ENCODE assay signal across 19 cellular contexts in the genomic region with DNA sequence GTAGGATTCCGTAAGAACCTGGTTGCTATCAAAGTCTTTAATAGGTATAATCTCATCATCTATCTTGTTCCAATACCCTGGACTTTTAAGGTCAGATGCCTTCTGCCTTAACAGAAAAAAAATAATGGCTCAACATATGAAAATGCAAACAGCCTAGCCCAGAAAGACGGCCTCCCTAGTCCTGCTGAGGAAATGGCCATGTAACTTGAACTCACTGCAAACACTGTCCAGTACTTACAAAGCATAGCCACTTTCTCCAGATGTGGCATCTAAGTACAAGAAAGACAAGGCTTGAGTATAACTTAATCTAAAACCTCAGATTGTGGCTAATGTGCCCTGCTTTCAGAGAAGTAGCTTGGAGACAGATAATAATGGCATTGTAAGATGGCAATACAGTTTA. TPM values are rescaled to one million over a fixed set of nuclear protein-coding genes. Genes with fewer than 3 reads are reported as not detected.
DNase-seq lines count a peak whose midpoint lies in the region; ATAC-seq and TF ChIP-seq lines count a peak whose summit lies in the region.
"Had no signal": no experiment of that assay in that cellular context is flagged by ENCODE, and none has a peak within 500 bp of the region (broad histone marks: within the 10 kb centered on the region; RNA-seq: fewer than 3 reads in every experiment).

No MANE protein-coding gene starts in this region.

- no peak overlapping the region for H4K5ac ChIP-seq in IMR-90 (ENCODE audit: low read depth, low read length)

- H2BK15ac ChIP-seq in IMR-90 (ENCODE audit: low read depth, low read length), result no peak overlapping the region

- no peak overlapping the region for H2AK9ac ChIP-seq in IMR-90 (replicated peaks; ENCODE audit: low read depth, low read length, poor library complexity)

- peak overlapping the region; percentile 71 for H2BK5ac ChIP-seq in IMR-90 (ENCODE audit: low read depth, low read length, poor library complexity, severe bottlenecking)

- CTCF ChIA-PET in IMR-90 (lab: Yijun Ruan, JAX) (no interaction called here), mammary epithelial cell (lab: Charles Lee; ENCODE audit: low non-redundant PET) (no interaction called here)

- H3K9me3 Mint-ChIP-seq in chondrocyte (ENCODE audit: low read depth), result no peaks in the 10 kb centered on the region
- H3K9me3 Mint-ChIP-seq: CD4-positive, CD25-positive, alpha-beta regulatory T cell; CD8-positive, alpha-beta memory T cell had no signal

- H3K9ac ChIP-seq in IMR-90 (ENCODE audit: low read depth, low read length) (no peak overlapping the region), smooth muscle cell (ENCODE audit: low read depth) (no peak overlapping the region), mammary epithelial cell (ENCODE audit: insufficient read depth, low read length) (no peak overlapping the region)
- H3K9ac ChIP-seq: GM23248 had no signal

- peaks cover 2% of the 10 kb centered on the region; the same call in 1 of the 2 replicates for H3K36me3 ChIP-seq in IMR-90 (ENCODE audit: control insufficient read depth, insufficient read depth, low read length)
- no peaks in the 10 kb centered on the region for H3K36me3 ChIP-seq in smooth muscle cell (ENCODE audit: low read depth)
- no peaks in the 10 kb centered on the region for H3K36me3 ChIP-seq in mammary epithelial cell (ENCODE audit: insufficient read depth, low read length)
- H3K36me3 ChIP-seq: BE2C had no signal

- peaks cover 21 to 57% of the 10 kb centered on the region in 2 experiments for H3K79me1 ChIP-seq in IMR-90 (ENCODE audit: low read depth in 1 of 2, low read length in 2 of 2)

- intact Hi-C loops in IMR-90 (cut with micrococcal nuclease) (no loop called here), mammary epithelial cell (cut with micrococcal nuclease) (no loop called here)

- no peak for TF ChIP-seq CTCF in IMR-90 (conservative IDR thresholded peaks at IDR 0.05; ENCODE audit: low read depth, low read length)
- TF ChIP-seq CTCF in chondrocyte (IDR thresholded peaks at IDR 0.05), result no peak
- no peak for TF ChIP-seq CTCF in fibroblast of villous mesenchyme (IDR thresholded peaks at IDR 0.05; ENCODE audit: insufficient read depth, low read depth, low read length)
- TF ChIP-seq CTCF in smooth muscle cell (IDR thresholded peaks at IDR 0.05; ENCODE audit: borderline replicate concordance, insufficient read depth, poor library complexity, severe bottlenecking), result no peak
- TF ChIP-seq CTCF in mammary epithelial cell (conservative IDR thresholded peaks at IDR 0.05 in 1 of 2, IDR thresholded peaks at IDR 0.05 in 1 of 2; ENCODE audit: extremely low read depth in 1 of 2, insufficient read depth in 1 of 2, low read depth in 1 of 2, low read length in 2 of 2), result no peak

- peaks cover under 1% of the 10 kb centered on the region for H3K36me3 Mint-ChIP-seq in chondrocyte (ENCODE audit: low read depth)

- no peak overlapping the region for H2BK120ac ChIP-seq in IMR-90 (ENCODE audit: low read depth, low read length)

- H3K27ac Mint-ChIP-seq in chondrocyte (ENCODE audit: unreplicated experiment), result peak overlapping the region; percentile 54
- H3K27ac Mint-ChIP-seq: CD4-positive, CD25-positive, alpha-beta regulatory T cell had no signal

- peak; percentile 79 for ATAC-seq in IMR-90 (ENCODE audit: low read depth)

- H3K56ac ChIP-seq in IMR-90 (ENCODE audit: extremely low read depth, insufficient read depth, low read length), result no peak overlapping the region; the same call in 1 of the 2 replicates

- H3K9me3 ChIP-seq in IMR-90 (ENCODE audit: control insufficient read depth, insufficient read depth, low read length) (no peaks in the 10 kb centered on the region), smooth muscle cell (replicated peaks; ENCODE audit: low read depth) (no peaks in the 10 kb centered on the region), mammary epithelial cell (replicated peaks; ENCODE audit: insufficient read depth, low read length) (no peaks in the 10 kb centered on the region)
- H3K9me3 ChIP-seq: BE2C had no signal

- H2AFZ ChIP-seq in IMR-90 (replicated peaks; ENCODE audit: low read length, poor library complexity) (no peak overlapping the region), smooth muscle cell (ENCODE audit: low read depth) (no peak overlapping the region), mammary epithelial cell (ENCODE audit: low read depth, low read length) (no peak overlapping the region)
- H2AFZ ChIP-seq: GM23248 had no signal

- no peak overlapping the region for H3K4ac ChIP-seq in IMR-90 (ENCODE audit: low read depth, low read length)

- peaks cover 7% of the 10 kb centered on the region for H3K4me1 Mint-ChIP-seq in chondrocyte (ENCODE audit: low read depth)

- no peak overlapping the region for H3K4me3 Mint-ChIP-seq in chondrocyte (ENCODE audit: unreplicated experiment)
- H3K4me3 Mint-ChIP-seq: CD4-positive, CD25-positive, alpha-beta regulatory T cell; CD8-positive, alpha-beta memory T cell had no signal

- H3K4me1 ChIP-seq in IMR-90 (ENCODE audit: control insufficient read depth, insufficient read depth, low read length), result peaks cover 12% of the 10 kb centered on the region
- H3K4me1 ChIP-seq in smooth muscle cell (ENCODE audit: low read depth), result no peaks in the 10 kb centered on the region
- no peaks in the 10 kb centered on the region for H3K4me1 ChIP-seq in mammary epithelial cell (ENCODE audit: insufficient read depth, low read length)
- H3K4me1 ChIP-seq: BE2C had no signal

- no peak overlapping the region for H4K91ac ChIP-seq in IMR-90 (ENCODE audit: insufficient read depth, low read depth, low read length)

- in situ Hi-C loops in IMR-90 (cut with MboI; ENCODE audit: low sequenced_read_pairs), result no loop called here
- in situ Hi-C loops in mammary epithelial cell (cut with MboI; ENCODE audit: low sequenced_read_pairs in 2 of 2), result no loop called here

- no peak for TF ChIP-seq POLR2A in IMR-90 (IDR thresholded peaks at IDR 0.05; ENCODE audit: low read depth, low read length)

- H3K4me2 ChIP-seq in IMR-90 (ENCODE audit: low read depth, low read length), result peak overlapping the region; percentile 39; the same call in 1 of the 2 replicates
- H3K4me2 ChIP-seq in smooth muscle cell, result no peak overlapping the region
- no peak overlapping the region for H3K4me2 ChIP-seq in mammary epithelial cell (ENCODE audit: insufficient read depth, low read depth, low read length)

- peaks cover 15% of the 10 kb centered on the region; the same call in 1 of the 2 replicates for H4K20me1 ChIP-seq in IMR-90 (ENCODE audit: insufficient read depth, low read length)
- H4K20me1 ChIP-seq in smooth muscle cell (ENCODE audit: low read depth), result peaks cover 79% of the 10 kb centered on the region
- H4K20me1 ChIP-seq in mammary epithelial cell (ENCODE audit: insufficient read depth, low read length), result no peaks in the 10 kb centered on the region

- H3K9me1 ChIP-seq in IMR-90 (ENCODE audit: insufficient read depth, low read length), result peaks cover 8% of the 10 kb centered on the region

- no peak overlapping the region; the same call in 1 of the 2 replicates for H3K18ac ChIP-seq in IMR-90 (ENCODE audit: low read depth, low read length)

- H3K79me2 ChIP-seq in smooth muscle cell (ENCODE audit: low read depth) (peaks cover 39% of the 10 kb centered on the region), mammary epithelial cell (ENCODE audit: insufficient read depth, low read length) (peaks cover 11% of the 10 kb centered on the region)

- WGBS in IMR-90 (ENCODE audit: extremely low coverage in 2 of 2, insufficient read length in 1 of 2), 2 experiments, result no CpG with 5 or more reads among the region's 2 CpGs
- 98% methylated on average over 2 of the region's 2 CpGs for WGBS in smooth muscle cell (ENCODE audit: low lambda C conversion rate)
- WGBS in mammary epithelial cell (ENCODE audit: low coverage, missing lambda C conversion rate), result 97% methylated on average over 2 of the region's 2 CpGs

- H3K14ac ChIP-seq in IMR-90 (replicated peaks; ENCODE audit: low read depth, low read length), result no peak overlapping the region

- dilution Hi-C loops in IMR-90 (cut with HindIII; ENCODE audit: low sequenced_read_pairs, unreplicated experiment), result no loop called here
- dilution Hi-C loops in mammary epithelial cell (cut with HindIII; ENCODE audit: low sequenced_read_pairs), result no loop called here

- POLR2A ChIA-PET in IMR-90 (lab: Charles Lee; ENCODE audit: unreplicated experiment), result interaction anchor here (0.7 kb wide), 1 partner anchor 81 kb away, joined by 7 read pairs; no protein-coding TSS in a partner anchor

- H4K8ac ChIP-seq in IMR-90 (ENCODE audit: low read depth in 2 of 2, low read length in 2 of 2), result no peak overlapping the region

- no peak for TF ChIP-seq RAD21 in IMR-90 (IDR thresholded peaks at IDR 0.05; ENCODE audit: low read length)

- no peak overlapping the region for H2AK5ac ChIP-seq in IMR-90 (ENCODE audit: low read depth, low read length)

- no peak overlapping the region for H2BK20ac ChIP-seq in IMR-90 (ENCODE audit: low read depth, low read length)

- H3K23ac ChIP-seq in IMR-90 (ENCODE audit: low read depth, low read length), result no peak overlapping the region

- H3K27me3 ChIP-seq in IMR-90 (ENCODE audit: control insufficient read depth, insufficient read depth, low read length) (no peaks in the 10 kb centered on the region), smooth muscle cell (ENCODE audit: low read depth) (no peaks in the 10 kb centered on the region), mammary epithelial cell (ENCODE audit: insufficient read depth, low read length) (no peaks in the 10 kb centered on the region)
- H3K27me3 ChIP-seq: BE2C had no signal

- BruUV-seq in IMR-90 (replicated peaks; lab: Mats Ljungman, UMichigan) (no TSS peak), mammary epithelial cell (replicated peaks; lab: Mats Ljungman, UMichigan) (no TSS peak)

- no peaks in the 10 kb centered on the region for H3F3A ChIP-seq in smooth muscle cell (ENCODE audit: low read depth)

- DNase-seq in IMR-90, result peak; percentile 65
- no peak for DNase-seq in chondrocyte (ENCODE audit: low spot score)
- DNase-seq in fibroblast of villous mesenchyme (ENCODE audit: low read depth), result peak; percentile 73
- DNase-seq in HuH-7.5 (ENCODE audit: low spot score), result no peak
- DNase-seq in NCI-H2081 treated with DMSO at 0.1 percent for 48 hours (lab: John Stamatoyannopoulos, UW), result no peak
- no peak for DNase-seq in smooth muscle cell (lab: John Stamatoyannopoulos, UW; ENCODE audit: unreplicated experiment)
- no peak for DNase-seq in mammary epithelial cell
- DNase-seq: BE2C; C1 segment of cervical spinal cord; CD4-positive, CD25-positive, alpha-beta regulatory T cell; CD8-positive, alpha-beta memory T cell; COR-L47; DMS 273 treated with DMSO at 0.1 percent for 48 hours; DMS53; DND-41; GM23248; HCEC 1CT had no signal

- H3K4me3 ChIP-seq in IMR-90 (ENCODE audit: insufficient read depth, low read depth, low read length), result no peak overlapping the region
- no peak overlapping the region for H3K4me3 ChIP-seq in fibroblast of villous mesenchyme (ENCODE audit: low read depth, low read length)
- H3K4me3 ChIP-seq in smooth muscle cell, result no peak overlapping the region
- no peak overlapping the region for H3K4me3 ChIP-seq in mammary epithelial cell (replicated peaks in 1 of 3; ENCODE audit: insufficient read depth in 1 of 3, low read depth in 2 of 3, low read length in 3 of 3)
- H3K4me3 ChIP-seq: GM23248 had no signal

- no peaks in the 10 kb centered on the region for H3K27me3 Mint-ChIP-seq in chondrocyte (ENCODE audit: low read depth)
- H3K27me3 Mint-ChIP-seq: CD4-positive, CD25-positive, alpha-beta regulatory T cell; CD8-positive, alpha-beta memory T cell had no signal

- H3K27ac ChIP-seq in IMR-90 (ENCODE audit: insufficient read depth, low read length) (0 out of 2 replicates have a peak overlapping the region, but pooled peaks have one; percentile 14), smooth muscle cell (ENCODE audit: low read depth) (no peak overlapping the region), mammary epithelial cell (ENCODE audit: insufficient read depth, low read depth, low read length) (no peak overlapping the region)
- H3K27ac ChIP-seq: GM23248 had no signal

RNA-seq across cellular contexts. Expression of a gene that starts 26.5 kb away (rescaled TPM):
- total RNA-seq in IMR-90 (2012; rRNA removed), result 18.6 and 22.8 TPM in 2 replicates
- 10.1 and 11.0 TPM in 2 replicates for polyA plus RNA-seq in IMR-90 (2012; rRNA removed)
- 3.7 and 4.8 TPM in 2 replicates for polyA plus RNA-seq in IMR-90 (2012; cell fraction: cytosol; rRNA removed)
- polyA plus RNA-seq in IMR-90 (2012; cell fraction: nucleus; rRNA removed; ENCODE audit: low replicate concordance), result 2.7 and 11.3 TPM in 2 replicates
- total RNA-seq in chondrocyte, result 9.8 to 12.3 TPM (median 10.8 TPM) in 3 replicates
- total RNA-seq in fibroblast of villous mesenchyme, result 10.3 and 19.0 TPM in 2 replicates
- total RNA-seq in smooth muscle cell, result 17.2 and 24.2 TPM in 2 replicates
- 11.8 TPM in 2 replicates for polyA plus RNA-seq in smooth muscle cell
- total RNA-seq in mammary epithelial cell, result 10 to 100 TPM; 13.4 to 15.0 TPM
- polyA plus RNA-seq in mammary epithelial cell, result 15.5 TPM
- 43.8 TPM for polyA minus RNA-seq in mammary epithelial cell

RNA-seq across cellular contexts. Expression of a gene that starts 26.5 kb away (rescaled TPM):
- total RNA-seq in IMR-90 (2012; rRNA removed) (3.6 and 3.8 TPM in 2 replicates), chondrocyte (4.5 to 6.3 TPM (median 5.8 TPM) in 3 replicates), fibroblast of villous mesenchyme (4.2 and 4.3 TPM in 2 replicates), smooth muscle cell (3.4 and 4.9 TPM in 2 replicates), mammary epithelial cell (1 to 10 TPM; 4.8 to 5.6 TPM)
- polyA plus RNA-seq in IMR-90 (2012; rRNA removed) (4.8 and 4.9 TPM in 2 replicates), smooth muscle cell (8.1 and 9.0 TPM in 2 replicates), mammary epithelial cell (3.5 TPM)
- 2.7 and 3.9 TPM in 2 replicates for polyA plus RNA-seq in IMR-90 (2012; cell fraction: cytosol; rRNA removed)
- polyA plus RNA-seq in IMR-90 (2012; cell fraction: nucleus; rRNA removed; ENCODE audit: low replicate concordance), result 3.6 and 6.0 TPM in 2 replicates
- polyA minus RNA-seq in mammary epithelial cell, result 6.9 TPM

RNA-seq across cellular contexts. Expression of a gene that starts 40.2 kb away (rescaled TPM):
- total RNA-seq in IMR-90 (2012; rRNA removed), result 1.4 TPM in 2 replicates
- polyA plus RNA-seq in IMR-90 (2012; rRNA removed), result 3.2 and 3.7 TPM in 2 replicates
- polyA plus RNA-seq in IMR-90 (2012; cell fraction: cytosol; rRNA removed), result 3.2 and 5.4 TPM in 2 replicates
- 5.6 and 11.2 TPM in 2 replicates for polyA plus RNA-seq in IMR-90 (2012; cell fraction: nucleus; rRNA removed; ENCODE audit: low replicate concordance)
- total RNA-seq in chondrocyte, result 6.4 to 9.3 TPM (median 8.1 TPM) in 3 replicates
- total RNA-seq in fibroblast of villous mesenchyme, result 10.3 and 13.8 TPM in 2 replicates
- total RNA-seq in smooth muscle cell, result 3.6 and 6.9 TPM in 2 replicates
- 6.1 and 9.0 TPM in 2 replicates for polyA plus RNA-seq in smooth muscle cell
- total RNA-seq in mammary epithelial cell, result 10 to 100 TPM in 1 of 2 donors, 1 to 10 TPM in 1; 7.7 to 16.3 TPM
- 2.6 TPM for polyA plus RNA-seq in mammary epithelial cell
- 3.3 TPM for polyA minus RNA-seq in mammary epithelial cell

RNA-seq across cellular contexts. Expression of a gene that starts 48.6 kb away (rescaled TPM):
- total RNA-seq in IMR-90 (2012; rRNA removed) (not detected in 2 replicates), chondrocyte (not detected in 3 replicates), fibroblast of villous mesenchyme (not detected in 2 replicates), smooth muscle cell (not detected in 2 replicates), mammary epithelial cell (not detected)
- polyA plus RNA-seq in IMR-90 (2012; rRNA removed) (not detected in 2 replicates), smooth muscle cell (not detected in 2 replicates), mammary epithelial cell (not detected)
- not detected in 2 replicates for polyA plus RNA-seq in IMR-90 (2012; cell fraction: cytosol; rRNA removed)
- polyA plus RNA-seq in IMR-90 (2012; cell fraction: nucleus; rRNA removed; ENCODE audit: low replicate concordance), result not detected in 2 replicates
- polyA minus RNA-seq in mammary epithelial cell, result not detected
- total RNA-seq: A172; CD8-positive, alpha-beta memory T cell; GM23248; H4 had no signal
- polyA plus RNA-seq: CD4-positive, CD25-positive, alpha-beta regulatory T cell; CD8-positive, alpha-beta memory T cell; GM23248 had no signal

Comparison
In these comparisons a context has a peak if more than half of its experiments do, and no peak if none do; other contexts are left out.
1. DNase-seq: peak in IMR-90 (single experiment) and fibroblast of villous mesenchyme (single experiment); none in chondrocyte (single experiment), HuH-7.5 (single experiment), NCI-H2081 treated with DMSO at 0.1 percent for 48 hours (single experiment), smooth muscle cell (single experiment) and mammary epithelial cell (single experiment).